In the genomic region with DNA sequence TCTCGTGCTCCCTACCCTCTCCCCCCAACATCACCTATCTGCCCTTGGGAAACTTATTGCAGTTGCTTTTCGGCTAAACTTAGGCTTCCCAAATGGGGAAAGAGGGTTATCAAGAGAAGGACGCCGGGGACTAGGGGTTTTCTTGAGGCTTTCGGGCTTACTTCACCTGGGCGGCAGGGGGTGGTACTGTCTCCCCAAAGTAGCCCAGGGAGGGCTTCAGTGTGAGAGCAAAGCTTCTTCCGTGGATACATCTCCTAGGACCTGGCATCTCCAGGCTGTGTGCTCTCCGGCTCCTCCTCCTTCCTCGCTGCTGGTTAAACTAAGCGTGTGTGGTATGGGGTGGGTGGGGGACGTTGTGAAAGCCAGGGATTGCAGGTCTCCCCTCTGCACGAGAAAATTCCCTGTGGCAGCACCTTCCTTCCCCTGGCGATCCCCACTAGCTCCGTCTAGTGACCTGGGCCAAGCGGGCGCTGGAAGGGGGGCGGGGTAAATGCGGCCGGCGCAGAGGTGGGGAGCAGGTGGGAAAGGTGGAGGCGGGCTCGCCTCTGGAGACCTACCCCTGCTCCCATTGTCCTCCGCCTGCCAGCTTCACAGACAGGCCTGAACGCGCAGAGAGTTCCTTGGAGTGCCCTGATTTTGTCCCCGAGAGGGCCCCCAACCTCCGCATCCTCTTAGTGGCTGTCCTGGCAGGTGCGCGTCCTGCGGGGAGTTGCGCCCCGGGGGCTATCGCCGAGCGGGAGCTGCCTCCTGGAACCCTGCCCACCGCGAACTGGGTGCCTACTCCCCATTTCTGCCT, we compare ENCODE assay signal across 10 cellular contexts. TPM values are rescaled to one million over a fixed set of nuclear protein-coding genes. Genes with fewer than 3 reads are reported as not detected.
A peak's percentile ranks its signal among the peaks of the same experiment; 100 is the strongest.
DNase-seq lines count a peak whose midpoint lies in the region; TF ChIP-seq lines count a peak whose summit lies in the region.
"Had no signal": no experiment of that assay in that cellular context is flagged by ENCODE, and none has a peak within 500 bp of the region (broad histone marks: within the 10 kb centered on the region; RNA-seq: fewer than 3 reads in every experiment).

No MANE protein-coding gene starts in this region.

- H3K36me3 ChIP-seq in NT2/D1 (ENCODE audit: insufficient read depth, insufficient read length, low read length) = no peaks in the 10 kb centered on the region
- H3K36me3 ChIP-seq in esophagus squamous epithelium = peaks cover 0 to 6% (median 0%) of the 10 kb centered on the region in 3 donors

- H3K4me1 ChIP-seq in NT2/D1 (ENCODE audit: insufficient read depth, insufficient read length) (no peaks in the 10 kb centered on the region), esophagus squamous epithelium (peaks cover 0 to 39% (median 5%) of the 10 kb centered on the region in 3 donors)

- H3K27ac ChIP-seq in esophagus squamous epithelium = peak overlapping the region; percentile 92 to 96 (median 95)

- TF ChIP-seq CTCF in esophagus squamous epithelium (IDR thresholded peaks at IDR 0.05) = no peak
- peak in 1 of 3 experiments; percentile 23 for TF ChIP-seq CTCF in nephron (IDR thresholded peaks at IDR 0.05; ENCODE audit: unreplicated experiment in 3 of 3)

- peak overlapping the region; percentile 95 to 99 (median 97) for H3K4me3 Mint-ChIP-seq in nephron
- H3K4me3 Mint-ChIP-seq in activated naive CD4-positive, alpha-beta T cell treated with anti-CD3 and anti-CD28 coated beads, Interleukin-2, amount 10 ng/mL, durations not matched to agents 7 days and 5 days = no peak overlapping the region

- CTCF ChIA-PET in activated naive CD4-positive, alpha-beta T cell treated with anti-CD3 and anti-CD28 coated beads, Interleukin-2, amount 10 ng/mL, durations not matched to agents 7 days and 5 days (lab: Charles Lee) = no interaction called here

- H3K4me3 ChIP-seq in NT2/D1 (ENCODE audit: insufficient read length, low read depth) (peak overlapping the region; percentile 77), esophagus squamous epithelium (peak overlapping the region; percentile 66 to 91 (median 81))

- TF ChIP-seq POLR2A in esophagus squamous epithelium (IDR thresholded peaks at IDR 0.05) = no peak

- DNase-seq in NCI-H1417 (lab: John Stamatoyannopoulos, UW) = peak in 2 of 3 experiments; percentile 38 to 50
- no peak for DNase-seq in NCI-H1417 treated with DMSO at 0.1 percent for 48 hours (lab: John Stamatoyannopoulos, UW)
- DNase-seq in NT2/D1 (ENCODE audit: low read depth, low spot score) = no peak
- no peak for DNase-seq in esophagus squamous epithelium (lab: John Stamatoyannopoulos, UW)
- DNase-seq in cerebellar cortex (ENCODE audit: low spot score) = no peak
- DNase-seq in AG08396 (ENCODE audit: low spot score) = no peak
- DNase-seq in activated naive CD4-positive, alpha-beta T cell treated with anti-CD3 and anti-CD28 coated beads, Interleukin-2, amount 10 ng/mL, durations not matched to agents 7 days and 5 days = no peak
- DNase-seq: CD4-positive, CD25-positive, alpha-beta regulatory T cell had no signal

- H3K36me3 Mint-ChIP-seq in nephron (ENCODE audit: low read depth) = peaks cover 12% of the 10 kb centered on the region
- H3K36me3 Mint-ChIP-seq in activated naive CD4-positive, alpha-beta T cell treated with anti-CD3 and anti-CD28 coated beads, Interleukin-2, amount 10 ng/mL, durations not matched to agents 7 days and 5 days = no peaks in the 10 kb centered on the region
- H3K36me3 Mint-ChIP-seq: CD4-positive, CD25-positive, alpha-beta regulatory T cell had no signal

- WGBS in esophagus squamous epithelium, 2 donors = 0% methylated on average over 10 of the region's 37 CpGs; no CpG with 5 or more reads in 1 of the 2 donors

- peak overlapping the region; percentile 85 for H3K9ac ChIP-seq in NT2/D1 (ENCODE audit: insufficient read length, low read depth)

- H3K9me3 ChIP-seq in NT2/D1 (ENCODE audit: insufficient read depth, low read length) = no peaks in the 10 kb centered on the region
- H3K9me3 ChIP-seq in esophagus squamous epithelium = no peaks in the 10 kb centered on the region

- peak overlapping the region; percentile 89 to 98 (median 98) for H3K27ac Mint-ChIP-seq in nephron
- H3K27ac Mint-ChIP-seq in activated naive CD4-positive, alpha-beta T cell treated with anti-CD3 and anti-CD28 coated beads, Interleukin-2, amount 10 ng/mL, durations not matched to agents 7 days and 5 days = no peak overlapping the region

- intact Hi-C loops in esophagus squamous epithelium (cut with DNase I) = no loop called here

- H3K9me3 Mint-ChIP-seq in nephron = no peaks in the 10 kb centered on the region
- H3K9me3 Mint-ChIP-seq in activated naive CD4-positive, alpha-beta T cell treated with anti-CD3 and anti-CD28 coated beads, Interleukin-2, amount 10 ng/mL, durations not matched to agents 7 days and 5 days = no peaks in the 10 kb centered on the region

- H3K27me3 Mint-ChIP-seq in nephron (ENCODE audit: low read depth) = peaks cover 22% of the 10 kb centered on the region
- peaks cover 41% of the 10 kb centered on the region for H3K27me3 Mint-ChIP-seq in activated naive CD4-positive, alpha-beta T cell treated with anti-CD3 and anti-CD28 coated beads, Interleukin-2, amount 10 ng/mL, durations not matched to agents 7 days and 5 days

- H3K4me1 Mint-ChIP-seq in nephron = peaks cover 41% of the 10 kb centered on the region
- H3K4me1 Mint-ChIP-seq in activated naive CD4-positive, alpha-beta T cell treated with anti-CD3 and anti-CD28 coated beads, Interleukin-2, amount 10 ng/mL, durations not matched to agents 7 days and 5 days = peaks cover 8% of the 10 kb centered on the region

- peaks cover 34% of the 10 kb centered on the region for H3K27me3 ChIP-seq in NT2/D1 (ENCODE audit: insufficient read depth, insufficient read length)
- peaks cover 0 to 17% (median 0%) of the 10 kb centered on the region in 4 donors for H3K27me3 ChIP-seq in esophagus squamous epithelium

RNA-seq across cellular contexts. Expression of gene PLXDC2, which starts 1.2 kb away (rescaled TPM):
- total RNA-seq in esophagus squamous epithelium = 10 to 100 TPM; 22.4 to 50.4 (median 36.9) TPM
- total RNA-seq: activated CD8-positive, alpha-beta memory T cell treated with anti-CD3 and anti-CD28 coated beads for 36 hours had no signal

Comparison
In these comparisons a context has a peak if more than half of its experiments do, and no peak if none do; other contexts are left out.
1. DNase-seq: peak in NCI-H1417 (2 of 3); none in NCI-H1417 treated with DMSO at 0.1 percent for 48 hours (single experiment), NT2/D1 (single experiment), esophagus squamous epithelium (single experiment), cerebellar cortex (single experiment), AG08396 (single experiment) and activated naive CD4-positive, alpha-beta T cell treated with anti-CD3 and anti-CD28 coated beads, Interleukin-2, amount 10 ng/mL, durations not matched to agents 7 days and 5 days (single experiment).